23 cellular contexts compared by ENCODE assay signal in the genomic region with DNA sequence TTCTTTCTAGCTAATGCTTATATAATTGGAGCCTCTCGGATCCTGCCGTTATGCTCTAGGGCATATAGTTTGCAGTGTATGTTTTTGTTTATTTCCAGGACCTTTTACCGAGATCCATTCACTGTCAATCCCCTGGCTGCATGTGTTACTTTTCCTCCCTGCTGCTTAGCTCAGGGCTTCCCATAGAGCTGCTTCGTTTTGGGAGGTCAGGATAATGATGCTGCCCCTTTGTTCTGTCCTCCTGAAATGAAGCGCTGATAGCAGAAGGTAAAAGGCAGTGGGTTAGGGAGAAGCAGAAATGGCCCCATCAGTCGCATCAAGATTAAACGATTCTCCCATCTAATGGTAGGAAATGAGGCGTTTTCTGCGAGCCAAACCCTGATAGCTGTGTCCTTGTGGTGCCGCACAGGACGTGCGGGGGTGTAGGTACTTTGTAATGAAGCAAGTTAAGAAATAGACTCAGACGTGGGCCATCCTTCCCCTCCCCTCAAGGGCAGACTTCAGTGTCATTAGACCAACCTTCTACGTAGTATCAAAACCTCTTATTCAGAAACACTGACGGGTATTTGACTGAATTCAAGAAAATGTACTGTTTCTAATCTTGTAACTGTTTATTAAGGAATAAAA.
"Had no signal": no experiment of that assay in that cellular context is flagged by ENCODE, and none has a peak within 500 bp of the region (broad histone marks: within the 10 kb centered on the region; RNA-seq: fewer than 3 reads in every experiment).

No MANE protein-coding gene starts in this region.

- H3K36me3 Mint-ChIP-seq: activated naive CD4-positive, alpha-beta T cell treated with anti-CD3 and anti-CD28 coated beads, Interleukin-2, amount 50 U/mL, for 72 hours; mesothelial cell of epicardium; naive thymus-derived CD8-positive, alpha-beta T cell had no signal

- H3K9me3 Mint-ChIP-seq: activated naive CD4-positive, alpha-beta T cell treated with anti-CD3 and anti-CD28 coated beads, Interleukin-2, amount 50 U/mL, for 72 hours; activated T-cell treated with anti-CD3 and anti-CD28 coated beads, Interleukin-2, amount 50 U/mL, for 24 hours; activated T-helper 17 cell treated with anti-CD3 and anti-CD28 coated beads, Interleukin-2, amount 50 U/mL, for 72 hours; naive thymus-derived CD8-positive, alpha-beta T cell had no signal

- DNase-seq: activated CD4-positive, alpha-beta T cell treated with anti-CD3 and anti-CD28 coated beads, Interleukin-2, amount 50 U/mL, for 1 hour; activated CD8-positive, alpha-beta memory T cell treated with anti-CD3 and anti-CD28 coated beads for 24 hours; activated CD8-positive, alpha-beta memory T cell treated with anti-CD3 and anti-CD28 coated beads, Interleukin-2, amount 50 U/mL, for 4 hours; activated T-cell treated with anti-CD3 and anti-CD28 coated beads, Interleukin-2, amount 50 U/mL, for 24 hours; central memory CD4-positive, alpha-beta T cell; dermis blood vessel endothelial cell; effector CD8-positive, alpha-beta T cell; glutamatergic neuron; left ventricle myocardium inferior; naive thymus-derived CD8-positive, alpha-beta T cell; pancreas; psoas muscle; right cardiac atrium; stimulated activated CD4-positive, alpha-beta T cell treated with anti-CD3 and anti-CD28 coated beads, Interleukin-12 subunit alpha, Interleukin-12 subunit beta, amount 100 ng/mL, for 4 hours; stimulated activated CD4-positive, alpha-beta T cell treated with anti-CD3 and anti-CD28 coated beads, Interleukin-4, amount 100 ng/mL, for 4 hours; stimulated activated naive CD8-positive, alpha-beta T cell treated with anti-CD3 and anti-CD28 coated beads, Interleukin-15, Interleukin-2, amounts not matched to agents 100 U/mL and 50 U/mL, for 24 hours; T1000; thyroid gland had no signal

- H3K27ac Mint-ChIP-seq: activated naive CD4-positive, alpha-beta T cell treated with anti-CD3 and anti-CD28 coated beads, Interleukin-2, amount 50 U/mL, for 72 hours; activated T-cell treated with anti-CD3 and anti-CD28 coated beads, Interleukin-2, amount 50 U/mL, for 24 hours; activated T-helper 17 cell treated with anti-CD3 and anti-CD28 coated beads, Interleukin-2, amount 50 U/mL, for 72 hours; mesothelial cell of epicardium had no signal

- ATAC-seq: activated CD4-positive, CD25-positive, alpha-beta regulatory T cell treated with anti-CD3 and anti-CD28 coated beads, Interleukin-2, amount 50 U/mL, for 24 hours; activated naive CD4-positive, alpha-beta T cell treated with anti-CD3 and anti-CD28 coated beads, Interleukin-2, amount 50 U/mL, for 72 hours; activated T-helper 17 cell treated with anti-CD3 and anti-CD28 coated beads, Interleukin-2, amount 50 U/mL, for 72 hours; foreskin keratinocyte; naive thymus-derived CD8-positive, alpha-beta T cell; pancreas; psoas muscle; right cardiac atrium; stimulated activated naive CD8-positive, alpha-beta T cell treated with anti-CD3 and anti-CD28 coated beads, Interleukin-15, Interleukin-2, amounts not matched to agents 100 U/mL and 50 U/mL, for 24 hours had no signal

- H3K4me3 Mint-ChIP-seq: activated T-cell treated with anti-CD3 and anti-CD28 coated beads, Interleukin-2, amount 50 U/mL, for 24 hours; activated T-helper 17 cell treated with anti-CD3 and anti-CD28 coated beads, Interleukin-2, amount 50 U/mL, for 72 hours; mesothelial cell of epicardium; naive thymus-derived CD8-positive, alpha-beta T cell had no signal

- H3K27me3 Mint-ChIP-seq: naive thymus-derived CD8-positive, alpha-beta T cell had no signal

- H3K4me1 Mint-ChIP-seq: activated T-helper 17 cell treated with anti-CD3 and anti-CD28 coated beads, Interleukin-2, amount 50 U/mL, for 72 hours; mesothelial cell of epicardium had no signal
